Comparison of ENCODE assay signal across 2 cellular contexts in genomic region chr19:38920529-38921419, GRCh38.
TF ChIP-seq lines count a peak whose summit lies in the region.

No MANE protein-coding gene starts in this region.

TF ChIP-seq in HEK293, 187 proteins besides CTCF, POLR2A, EP300 and RAD21 (continues in another document):
- TF ChIP-seq ZNF571 (tag by site-specific recombination; IDR thresholded peaks at IDR 0.05) (peak; percentile 86), ZNF544 (tag by site-specific recombination; IDR thresholded peaks at IDR 0.05) (peak; percentile 86), ZNF311 (tag by site-specific recombination; IDR thresholded peaks at IDR 0.05; ENCODE audit: borderline replicate concordance) (peak; percentile 100), YY2 (tag by site-specific recombination; IDR thresholded peaks at IDR 0.05) (peak; percentile 47; the same call in 1 of the 2 replicates), ZNF157 (tag by site-specific recombination; IDR thresholded peaks at IDR 0.05) (peak; percentile 38; the same call in 1 of the 2 replicates), ZNF248 (tag by site-specific recombination; IDR thresholded peaks at IDR 0.05) (peak; percentile 92; the same call in 1 of the 2 replicates), WT1 (tag by site-specific recombination; IDR thresholded peaks at IDR 0.05) (0 out of 2 replicates have a peak, but pooled peaks have one; percentile 2), ZNF621 (tag by site-specific recombination; IDR thresholded peaks at IDR 0.05) (peak; percentile 91; the same call in 1 of the 2 replicates), ZNF239 (tag by site-specific recombination; IDR thresholded peaks at IDR 0.05) (peak; percentile 86), ZNF785 (tag by site-specific recombination; IDR thresholded peaks at IDR 0.05) (no peak), GLIS1 (tag by site-specific recombination; IDR thresholded peaks at IDR 0.05) (peak; percentile 23; the same call in 1 of the 2 replicates), HOXC10 (CRISPR knock-in tag; IDR thresholded peaks at IDR 0.05) (no peak), ZNF645 (tag by site-specific recombination; IDR thresholded peaks at IDR 0.05) (0 out of 2 replicates have a peak, but pooled peaks have one; percentile 68), ZNF169 (tag by site-specific recombination; IDR thresholded peaks at IDR 0.05) (peak; percentile 30)
- TF ChIP-seq, protein P1, sequence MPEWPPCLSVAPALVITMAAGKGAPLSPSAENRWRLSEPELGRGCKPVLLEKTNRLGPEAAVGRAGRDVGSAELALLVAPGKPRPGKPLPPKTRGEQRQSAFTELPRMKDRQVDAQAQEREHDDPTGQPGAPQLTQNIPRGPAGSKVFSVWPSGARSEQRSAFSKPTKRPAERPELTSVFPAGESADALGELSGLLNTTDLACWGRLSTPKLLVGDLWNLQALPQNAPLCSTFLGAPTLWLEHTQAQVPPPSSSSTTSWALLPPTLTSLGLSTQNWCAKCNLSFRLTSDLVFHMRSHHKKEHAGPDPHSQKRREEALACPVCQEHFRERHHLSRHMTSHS (tag by site-specific recombination; IDR thresholded peaks at IDR 0.05), result no peak
- TF ChIP-seq, protein P2, sequence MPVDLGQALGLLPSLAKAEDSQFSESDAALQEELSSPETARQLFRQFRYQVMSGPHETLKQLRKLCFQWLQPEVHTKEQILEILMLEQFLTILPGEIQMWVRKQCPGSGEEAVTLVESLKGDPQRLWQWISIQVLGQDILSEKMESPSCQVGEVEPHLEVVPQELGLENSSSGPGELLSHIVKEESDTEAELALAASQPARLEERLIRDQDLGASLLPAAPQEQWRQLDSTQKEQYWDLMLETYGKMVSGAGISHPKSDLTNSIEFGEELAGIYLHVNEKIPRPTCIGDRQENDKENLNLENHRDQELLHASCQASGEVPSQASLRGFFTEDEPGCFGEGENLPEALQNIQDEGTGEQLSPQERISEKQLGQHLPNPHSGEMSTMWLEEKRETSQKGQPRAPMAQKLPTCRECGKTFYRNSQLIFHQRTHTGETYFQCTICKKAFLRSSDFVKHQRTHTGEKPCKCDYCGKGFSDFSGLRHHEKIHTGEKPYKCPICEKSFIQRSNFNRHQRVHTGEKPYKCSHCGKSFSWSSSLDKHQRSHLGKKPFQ (tag by site-specific recombination; IDR thresholded peaks at IDR 0.05), result no peak
- TF ChIP-seq, protein P3, sequence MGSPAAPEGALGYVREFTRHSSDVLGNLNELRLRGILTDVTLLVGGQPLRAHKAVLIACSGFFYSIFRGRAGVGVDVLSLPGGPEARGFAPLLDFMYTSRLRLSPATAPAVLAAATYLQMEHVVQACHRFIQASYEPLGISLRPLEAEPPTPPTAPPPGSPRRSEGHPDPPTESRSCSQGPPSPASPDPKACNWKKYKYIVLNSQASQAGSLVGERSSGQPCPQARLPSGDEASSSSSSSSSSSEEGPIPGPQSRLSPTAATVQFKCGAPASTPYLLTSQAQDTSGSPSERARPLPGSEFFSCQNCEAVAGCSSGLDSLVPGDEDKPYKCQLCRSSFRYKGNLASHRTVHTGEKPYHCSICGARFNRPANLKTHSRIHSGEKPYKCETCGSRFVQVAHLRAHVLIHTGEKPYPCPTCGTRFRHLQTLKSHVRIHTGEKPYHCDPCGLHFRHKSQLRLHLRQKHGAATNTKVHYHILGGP (tag by site-specific recombination; IDR thresholded peaks at IDR 0.05), result peak; percentile 74; the same call in 1 of the 2 replicates

TF ChIP-seq in GM12878, 131 proteins besides CTCF, POLR2A, EP300 and RAD21:
- peak; percentile 26 for TF ChIP-seq BCL3 (IDR thresholded peaks at IDR 0.05; ENCODE audit: borderline replicate concordance, insufficient read depth, low read depth, low read length, poor library complexity, severe bottlenecking)
- TF ChIP-seq TARDBP (IDR thresholded peaks at IDR 0.05; ENCODE audit: borderline replicate concordance), result no peak
